In the genomic region with DNA sequence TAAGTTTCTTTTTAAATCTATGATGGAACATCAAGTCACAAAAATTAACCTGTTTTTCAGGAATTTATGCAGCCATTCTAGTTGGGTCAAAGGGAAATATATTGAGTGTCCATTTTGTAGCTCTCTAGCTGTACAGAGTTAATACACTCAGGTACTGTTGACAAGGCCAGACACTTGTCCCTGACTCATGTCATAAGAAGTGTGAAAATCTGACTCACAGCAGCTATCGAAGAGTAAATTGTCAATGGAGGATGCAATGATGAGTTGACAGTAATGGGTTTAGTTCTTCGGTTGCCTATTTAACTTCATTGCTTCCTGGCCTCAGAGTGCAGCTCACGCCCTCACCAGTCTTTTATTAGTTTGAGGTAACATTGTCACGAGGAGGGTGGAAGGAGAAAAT, we compare ENCODE assay signal across 30 cellular contexts.
"Had no signal": no experiment of that assay in that cellular context is flagged by ENCODE, and none has a peak within 500 bp of the region (broad histone marks: within the 10 kb centered on the region; RNA-seq: fewer than 3 reads in every experiment).

No MANE protein-coding gene starts in this region.

- H3K9me3 ChIP-seq: ovary, right lobe of liver, suprapubic skin, transverse colon, upper lobe of right lung, uterus had no signal

- H3K27ac ChIP-seq: epithelial cell of prostate, heart right ventricle, ovary, right lobe of liver, suprapubic skin, transverse colon, upper lobe of right lung, uterus had no signal

- H3K36me3 ChIP-seq: heart right ventricle, ovary, right lobe of liver, suprapubic skin, transverse colon, upper lobe of right lung, uterus had no signal

- H3K4me2 ChIP-seq: smooth muscle cell had no signal

- DNase-seq: cerebellar nuclear complex; cortex of kidney; foreskin fibroblast; glutamatergic neuron; heart right ventricle; hypothalamus; immature natural killer cell; islet precursor cell; kidney glomerular epithelial cell; mesenchymal stem cell; naive thymus-derived CD4-positive, alpha-beta T cell; nucleus accumbens; ovary; posterior cingulate gyrus; right lobe of liver; stimulated activated CD4-positive, alpha-beta T cell treated with anti-CD3 and anti-CD28 coated beads, Interleukin-12 subunit alpha, Interleukin-12 subunit beta, amount 100 ng/mL, for 4 hours; stimulated activated CD4-positive, alpha-beta T cell treated with anti-CD3 and anti-CD28 coated beads, Interleukin-1b, Interleukin-23, amount 100 ng/mL, for 48 hours; stimulated activated CD4-positive, alpha-beta T cell treated with anti-CD3 and anti-CD28 coated beads, Interleukin-4, amount 100 ng/mL, for 1 hour; stimulated activated CD8-positive, alpha-beta memory T cell treated with anti-CD3 and anti-CD28 coated beads, Interleukin-4, amount 100 ng/mL, for 48 hours; stimulated activated naive CD4-positive, alpha-beta T cell; stimulated activated naive CD8-positive, alpha-beta T cell treated with anti-CD3 and anti-CD28 coated beads, Interleukin-15, amount 100 ng/mL, for 72 hours; transverse colon; upper lobe of right lung; uterus had no signal

- H3K4me1 ChIP-seq: heart right ventricle, right lobe of liver, suprapubic skin, transverse colon, upper lobe of right lung, uterus had no signal

- ATAC-seq: esophagus mucosa; heart right ventricle; left lobe of liver; naive thymus-derived CD4-positive, alpha-beta T cell; right lobe of liver; stimulated activated naive CD8-positive, alpha-beta T cell treated with anti-CD3 and anti-CD28 coated beads, Interleukin-15, amount 100 ng/mL, for 72 hours; upper lobe of right lung had no signal

- H3K27me3 ChIP-seq: ovary, suprapubic skin, transverse colon, upper lobe of right lung, uterus had no signal

- H3K4me3 ChIP-seq: heart right ventricle, lung, ovary, right lobe of liver, smooth muscle cell, suprapubic skin, transverse colon, upper lobe of right lung, uterus had no signal
